Comparison of ENCODE assay signal across 14 cellular contexts in genomic region chr7:20343211-20343610, GRCh38. TPM values are rescaled to one million over a fixed set of nuclear protein-coding genes. Genes with fewer than 3 reads are reported as not detected.
DNase-seq lines count a peak whose midpoint lies in the region; ATAC-seq and TF ChIP-seq lines count a peak whose summit lies in the region.
"Had no signal": no experiment of that assay in that cellular context is flagged by ENCODE, and none has a peak within 500 bp of the region (broad histone marks: within the 10 kb centered on the region; RNA-seq: fewer than 3 reads in every experiment).

No MANE protein-coding gene starts in this region.

- H3K27me3 ChIP-seq in GM23338 (ENCODE audit: insufficient read depth), result no peaks in the 10 kb centered on the region
- H3K27me3 ChIP-seq: thyroid gland had no signal

- no peak overlapping the region for H3K4me3 Mint-ChIP-seq in GM23338

- peaks cover 23% of the 10 kb centered on the region for H3K4me1 Mint-ChIP-seq in GM23338

- no peak overlapping the region for H3K4me3 ChIP-seq in GM23338
- H3K4me3 ChIP-seq in fibroblast of pulmonary artery (replicated peaks; ENCODE audit: low read depth, low read length), result no peak overlapping the region
- H3K4me3 ChIP-seq: thyroid gland had no signal

- TF ChIP-seq CTCF in GM23338 (conservative IDR thresholded peaks at IDR 0.05; ENCODE audit: low read depth in 2 of 2) (peak; percentile 62 to 74), fibroblast of pulmonary artery (IDR thresholded peaks at IDR 0.05; ENCODE audit: low read length, missing control alignments) (peak; percentile 16)

- no peaks in the 10 kb centered on the region for H3K36me3 Mint-ChIP-seq in GM23338 (ENCODE audit: low read depth)

- H3K79me2 ChIP-seq in GM23338 (replicated peaks; ENCODE audit: insufficient read depth), result no peaks in the 10 kb centered on the region

- 0 out of 2 replicates have a peak overlapping the region, but pooled peaks have one; percentile 45 for H3K4me2 ChIP-seq in GM23338

- no peaks in the 10 kb centered on the region for H3K36me3 ChIP-seq in GM23338 (ENCODE audit: insufficient read depth)
- H3K36me3 ChIP-seq: thyroid gland had no signal

- DNase-seq in GM23338 (ENCODE audit: low spot score) (peak; percentile 56), fibroblast of pulmonary artery (ENCODE audit: low read depth) (no peak), substantia nigra (lab: John Stamatoyannopoulos, UW) (no peak), AG08395 (ENCODE audit: low spot score) (no peak), cardiac septum (ENCODE audit: low spot score) (no peak), left cardiac atrium (no peak)
- DNase-seq: activated CD4-positive, alpha-beta T cell treated with anti-CD3 and anti-CD28 coated beads for 4 hours; DMS53; NCI-H2029 treated with DMSO at 0.1 percent for 48 hours; NK-92 treated with Interleukin-12 subunit alpha and Interleukin-12 subunit beta, amount 100 ng/mL, for 24 hours; thyroid gland had no signal

- no peaks in the 10 kb centered on the region for H3K9me2 ChIP-seq in GM23338 (ENCODE audit: insufficient read depth)

- no peaks in the 10 kb centered on the region for H3F3A ChIP-seq in GM23338 (replicated peaks; ENCODE audit: low read depth)

- no peaks in the 10 kb centered on the region for H3K9me3 Mint-ChIP-seq in GM23338
- H3K9me3 Mint-ChIP-seq: activated T-helper 2 cell treated with anti-CD3 and anti-CD28 coated beads, Interferon-gamma antibody, Interleukin-2, Interleukin-4, amounts not matched to agents 10 μg/mL and 5 μg/mL and 100 μg/mL, durations not matched to agents 14 hours and 24 hours and 36 hours had no signal

- H3K4me1 ChIP-seq in GM23338 (ENCODE audit: insufficient read depth), result peaks cover 18% of the 10 kb centered on the region; the same call in 1 of the 2 replicates
- H3K4me1 ChIP-seq: thyroid gland had no signal

- H3K27ac ChIP-seq in GM23338 (ENCODE audit: low read depth) (no peak overlapping the region), substantia nigra (ENCODE audit: low read depth, low read length, poor library complexity, severe bottlenecking) (peak overlapping the region; percentile 23)
- H3K27ac ChIP-seq: epithelial cell of prostate, thyroid gland had no signal

- H3K27ac Mint-ChIP-seq in GM23338, result no peak overlapping the region
- H3K27ac Mint-ChIP-seq: activated T-helper 2 cell treated with anti-CD3 and anti-CD28 coated beads, Interferon-gamma antibody, Interleukin-2, Interleukin-4, amounts not matched to agents 10 μg/mL and 5 μg/mL and 100 μg/mL, durations not matched to agents 14 hours and 24 hours and 36 hours had no signal

- 0 out of 2 replicates have a peak overlapping the region, but pooled peaks have one; percentile 11 for H2AFZ ChIP-seq in GM23338

- ATAC-seq in GM23338 (peak; percentile 52), SK-N-SH treated with all-trans-retinoic acid at 6 μM for 48 hours (peak; percentile 61), left cardiac atrium (no peak)

- no peaks in the 10 kb centered on the region for H3K27me3 Mint-ChIP-seq in GM23338 (ENCODE audit: insufficient read depth, low read depth, poor library complexity)

- H4K20me1 ChIP-seq in GM23338 (replicated peaks; ENCODE audit: insufficient read depth), result no peaks in the 10 kb centered on the region

- intact Hi-C loops in cardiac septum (cut with DNase I), result no loop called here
- intact Hi-C loops in left cardiac atrium (cut with DNase I), result no loop called here

TF ChIP-seq in GM23338, 12 proteins besides CTCF, POLR2A, EP300 and RAD21:
- TF ChIP-seq NANOG (IDR thresholded peaks at IDR 0.05; ENCODE audit: borderline replicate concordance) (no peak), EZH2 (IDR thresholded peaks at IDR 0.05; ENCODE audit: low read depth, unreplicated experiment) (no peak), ZNF331 (CRISPR knock-in tag; IDR thresholded peaks at IDR 0.05; ENCODE audit: low read depth) (no peak)

TF ChIP-seq in SK-N-SH treated with all-trans-retinoic acid at 6 μM for 48 hours, 23 proteins besides CTCF, POLR2A, EP300 and RAD21 (continues in another document):
- TF ChIP-seq TCF4 (CRISPR knock-in tag; IDR thresholded peaks at IDR 0.05; ENCODE audit: borderline replicate concordance) (no peak), ARNTL (CRISPR knock-in tag; IDR thresholded peaks at IDR 0.05; ENCODE audit: borderline replicate concordance, low read depth) (no peak), RARB (CRISPR knock-in tag; IDR thresholded peaks at IDR 0.05) (no peak), ZNF8 (CRISPR knock-in tag; IDR thresholded peaks at IDR 0.05) (no peak), ZC3H10 (CRISPR knock-in tag; IDR thresholded peaks at IDR 0.05) (no peak), ZNF70 (CRISPR knock-in tag; IDR thresholded peaks at IDR 0.05) (no peak), PPARA (CRISPR knock-in tag; IDR thresholded peaks at IDR 0.05; ENCODE audit: borderline replicate concordance) (no peak), TOX (CRISPR knock-in tag; IDR thresholded peaks at IDR 0.05; ENCODE audit: borderline replicate concordance) (no peak), ZFP30 (CRISPR knock-in tag; IDR thresholded peaks at IDR 0.05) (no peak), POU6F1 (CRISPR knock-in tag; IDR thresholded peaks at IDR 0.05; ENCODE audit: borderline replicate concordance, low read depth) (no peak), ZFP3 (CRISPR knock-in tag; IDR thresholded peaks at IDR 0.05) (no peak), CSRNP3 (CRISPR knock-in tag; IDR thresholded peaks at IDR 0.05) (no peak), OSR1 (CRISPR knock-in tag; IDR thresholded peaks at IDR 0.05) (no peak)
- TF ChIP-seq, protein P1, sequence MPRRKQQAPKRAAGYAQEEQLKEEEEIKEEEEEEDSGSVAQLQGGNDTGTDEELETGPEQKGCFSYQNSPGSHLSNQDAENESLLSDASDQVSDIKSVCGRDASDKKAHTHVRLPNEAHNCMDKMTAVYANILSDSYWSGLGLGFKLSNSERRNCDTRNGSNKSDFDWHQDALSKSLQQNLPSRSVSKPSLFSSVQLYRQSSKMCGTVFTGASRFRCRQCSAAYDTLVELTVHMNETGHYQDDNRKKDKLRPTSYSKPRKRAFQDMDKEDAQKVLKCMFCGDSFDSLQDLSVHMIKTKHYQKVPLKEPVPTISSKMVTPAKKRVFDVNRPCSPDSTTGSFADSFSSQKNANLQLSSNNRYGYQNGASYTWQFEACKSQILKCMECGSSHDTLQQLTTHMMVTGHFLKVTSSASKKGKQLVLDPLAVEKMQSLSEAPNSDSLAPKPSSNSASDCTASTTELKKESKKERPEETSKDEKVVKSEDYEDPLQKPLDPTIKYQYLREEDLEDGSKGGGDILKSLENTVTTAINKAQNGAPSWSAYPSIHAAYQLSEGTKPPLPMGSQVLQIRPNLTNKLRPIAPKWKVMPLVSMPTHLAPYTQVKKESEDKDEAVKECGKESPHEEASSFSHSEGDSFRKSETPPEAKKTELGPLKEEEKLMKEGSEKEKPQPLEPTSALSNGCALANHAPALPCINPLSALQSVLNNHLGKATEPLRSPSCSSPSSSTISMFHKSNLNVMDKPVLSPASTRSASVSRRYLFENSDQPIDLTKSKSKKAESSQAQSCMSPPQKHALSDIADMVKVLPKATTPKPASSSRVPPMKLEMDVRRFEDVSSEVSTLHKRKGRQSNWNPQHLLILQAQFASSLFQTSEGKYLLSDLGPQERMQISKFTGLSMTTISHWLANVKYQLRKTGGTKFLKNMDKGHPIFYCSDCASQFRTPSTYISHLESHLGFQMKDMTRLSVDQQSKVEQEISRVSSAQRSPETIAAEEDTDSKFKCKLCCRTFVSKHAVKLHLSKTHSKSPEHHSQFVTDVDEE (CRISPR knock-in tag; IDR thresholded peaks at IDR 0.05), result no peak
- TF ChIP-seq, protein P2, sequence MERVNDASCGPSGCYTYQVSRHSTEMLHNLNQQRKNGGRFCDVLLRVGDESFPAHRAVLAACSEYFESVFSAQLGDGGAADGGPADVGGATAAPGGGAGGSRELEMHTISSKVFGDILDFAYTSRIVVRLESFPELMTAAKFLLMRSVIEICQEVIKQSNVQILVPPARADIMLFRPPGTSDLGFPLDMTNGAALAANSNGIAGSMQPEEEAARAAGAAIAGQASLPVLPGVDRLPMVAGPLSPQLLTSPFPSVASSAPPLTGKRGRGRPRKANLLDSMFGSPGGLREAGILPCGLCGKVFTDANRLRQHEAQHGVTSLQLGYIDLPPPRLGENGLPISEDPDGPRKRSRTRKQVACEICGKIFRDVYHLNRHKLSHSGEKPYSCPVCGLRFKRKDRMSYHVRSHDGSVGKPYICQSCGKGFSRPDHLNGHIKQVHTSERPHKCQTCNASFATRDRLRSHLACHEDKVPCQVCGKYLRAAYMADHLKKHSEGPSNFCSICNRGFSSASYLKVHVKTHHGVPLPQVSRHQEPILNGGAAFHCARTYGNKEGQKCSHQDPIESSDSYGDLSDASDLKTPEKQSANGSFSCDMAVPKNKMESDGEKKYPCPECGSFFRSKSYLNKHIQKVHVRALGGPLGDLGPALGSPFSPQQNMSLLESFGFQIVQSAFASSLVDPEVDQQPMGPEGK (CRISPR knock-in tag; IDR thresholded peaks at IDR 0.05; ENCODE audit: borderline replicate concordance), result no peak

RNA-seq across cellular contexts. Expression of gene ITGB8, which starts 12.5 kb away (rescaled TPM):
- total RNA-seq in GM23338 (2014; rRNA removed; shearing (Covaris generic)), result 3.0 and 3.5 TPM in 2 replicates
- polyA plus RNA-seq in GM23338 (2016; fragmentation: Nextera tagmentation; extraction: Ambion mirVana), result 0.71 and 0.77 TPM in 2 replicates
- total RNA-seq in cardiac septum, result 1.5 TPM
- 1 to 10 TPM; 4.8 to 5.2 TPM for total RNA-seq in left cardiac atrium

Comparison
In these comparisons a context has a peak if more than half of its experiments do, and no peak if none do; other contexts are left out.
1. ATAC-seq: peak in GM23338 (single experiment) and SK-N-SH treated with all-trans-retinoic acid at 6 μM for 48 hours (single experiment); none in left cardiac atrium (0 of 2).